ENCODE assay signal across 11 cellular contexts in genomic region chr5:120454094-120454798, GRCh38. TPM values are rescaled to one million over a fixed set of nuclear protein-coding genes. Genes with fewer than 3 reads are reported as not detected.
A peak's percentile ranks its signal among the peaks of the same experiment; 100 is the strongest.
DNase-seq lines count a peak whose midpoint lies in the region; TF ChIP-seq lines count a peak whose summit lies in the region.
"Had no signal": no experiment of that assay in that cellular context is flagged by ENCODE, and none has a peak within 500 bp of the region (broad histone marks: within the 10 kb centered on the region; RNA-seq: fewer than 3 reads in every experiment).

No MANE protein-coding gene starts in this region.

- no peaks in the 10 kb centered on the region for H3K27me3 Mint-ChIP-seq in nephron (ENCODE audit: low read depth)

- H3K27ac ChIP-seq in SJSA1, result peak overlapping the region; percentile 56
- H3K27ac ChIP-seq in tibial nerve, result peak overlapping the region in 1 of 4 donors; percentile 52

- peak overlapping the region in 1 of 3 experiments; percentile 29 for H3K4me3 Mint-ChIP-seq in nephron
- H3K4me3 Mint-ChIP-seq: CD14-positive monocyte had no signal

- H3K36me3 Mint-ChIP-seq in nephron (ENCODE audit: low read depth), result no peaks in the 10 kb centered on the region
- H3K36me3 Mint-ChIP-seq: CD14-positive monocyte had no signal

- H3K27me3 ChIP-seq in SJSA1 (replicated peaks) (no peaks in the 10 kb centered on the region), tibial nerve (no peaks in the 10 kb centered on the region)

- H3K4me1 ChIP-seq in SJSA1 (replicated peaks) (peaks cover 47% of the 10 kb centered on the region), tibial nerve (peaks cover 0 to 11% (median 0%) of the 10 kb centered on the region in 4 donors)

- no peaks in the 10 kb centered on the region for H3K36me3 ChIP-seq in SJSA1
- H3K36me3 ChIP-seq in tibial nerve, result no peaks in the 10 kb centered on the region

- H3K4me3 ChIP-seq in AG10803 (ENCODE audit: low read length) (no peak overlapping the region; the same call in 1 of the 2 replicates), SJSA1 (no peak overlapping the region), tibial nerve (no peak overlapping the region)

- H3K9me3 Mint-ChIP-seq in nephron, result peaks cover 2% of the 10 kb centered on the region
- H3K9me3 Mint-ChIP-seq: activated T-helper 2 cell treated with anti-CD3 and anti-CD28 coated beads, Interferon-gamma antibody, Interleukin-2, Interleukin-4, amounts not matched to agents 10 μg/mL and 5 μg/mL and 100 μg/mL, durations not matched to agents 14 hours and 24 hours and 36 hours had no signal

- DNase-seq in AG10803 (ENCODE audit: low read depth) (peak; percentile 97), SJSA1 (ENCODE audit: low read depth in 1 of 2, low spot score in 2 of 2) (peak; percentile 66 to 90), fibroblast of peridontal ligament (ENCODE audit: extremely low read depth) (peak; percentile 88), activated T-cell treated with anti-CD3 and anti-CD28 coated beads for 4 hours (no peak), tibial nerve (ENCODE audit: low spot score in 2 of 2) (no peak), SW480 (ENCODE audit: low spot score) (no peak)
- DNase-seq in activated CD8-positive, alpha-beta memory T cell treated with anti-CD3 and anti-CD28 coated beads, Interleukin-2, amount 50 U/mL, for 48 hours, result no peak
- DNase-seq: MM.1S had no signal

- no peak for TF ChIP-seq POLR2A in tibial nerve (IDR thresholded peaks at IDR 0.05)

- TF ChIP-seq CTCF in AG10803 (conservative IDR thresholded peaks at IDR 0.05; ENCODE audit: low read length) (no peak), nephron (IDR thresholded peaks at IDR 0.05; ENCODE audit: unreplicated experiment in 3 of 3) (no peak), tibial nerve (IDR thresholded peaks at IDR 0.05) (no peak)

- TF ChIP-seq EP300 in tibial nerve (IDR thresholded peaks at IDR 0.05), result peak in 1 of 2 donors; percentile 53

- no peaks in the 10 kb centered on the region for H3K9me3 ChIP-seq in SJSA1 (replicated peaks)
- H3K9me3 ChIP-seq in tibial nerve, result no peaks in the 10 kb centered on the region

- H3K27ac Mint-ChIP-seq in nephron, result peak overlapping the region in 2 of 3 experiments; percentile 10 to 60
- H3K27ac Mint-ChIP-seq: activated T-helper 2 cell treated with anti-CD3 and anti-CD28 coated beads, Interferon-gamma antibody, Interleukin-2, Interleukin-4, amounts not matched to agents 10 μg/mL and 5 μg/mL and 100 μg/mL, durations not matched to agents 14 hours and 24 hours and 36 hours; CD14-positive monocyte had no signal

- peaks cover 25% of the 10 kb centered on the region for H3K4me1 Mint-ChIP-seq in nephron

- 15 to 22% methylated on average over 1 of the region's 1 CpG for WGBS in tibial nerve, 2 donors

RNA-seq across cellular contexts. Expression of gene PRR16, which starts 9.9 kb away (rescaled TPM):
- total RNA-seq in SJSA1 (2014; rRNA removed; shearing (Covaris generic)), result 10.3 and 16.0 TPM in 2 replicates
- total RNA-seq in tibial nerve, result 1 to 10 TPM in 3 of 4 donors, not detected in 1; 2.1 to 5.1 (median 2.5) TPM
- total RNA-seq: activated T-helper 2 cell treated with anti-CD3 and anti-CD28 coated beads, Interferon-gamma antibody, Interleukin-2, Interleukin-4, amounts not matched to agents 10 μg/mL and 5 μg/mL and 100 μg/mL, durations not matched to agents 14 hours and 24 hours and 36 hours had no signal

Comparison
In these comparisons a context has a peak if more than half of its experiments do, and no peak if none do; other contexts are left out.
1. DNase-seq: peak in AG10803 (single experiment), SJSA1 (2 of 2) and fibroblast of peridontal ligament (single experiment); none in activated T-cell treated with anti-CD3 and anti-CD28 coated beads for 4 hours (single experiment), tibial nerve (0 of 2), SW480 (single experiment) and activated CD8-positive, alpha-beta memory T cell treated with anti-CD3 and anti-CD28 coated beads, Interleukin-2, amount 50 U/mL, for 48 hours (single experiment).